In the genomic region with DNA sequence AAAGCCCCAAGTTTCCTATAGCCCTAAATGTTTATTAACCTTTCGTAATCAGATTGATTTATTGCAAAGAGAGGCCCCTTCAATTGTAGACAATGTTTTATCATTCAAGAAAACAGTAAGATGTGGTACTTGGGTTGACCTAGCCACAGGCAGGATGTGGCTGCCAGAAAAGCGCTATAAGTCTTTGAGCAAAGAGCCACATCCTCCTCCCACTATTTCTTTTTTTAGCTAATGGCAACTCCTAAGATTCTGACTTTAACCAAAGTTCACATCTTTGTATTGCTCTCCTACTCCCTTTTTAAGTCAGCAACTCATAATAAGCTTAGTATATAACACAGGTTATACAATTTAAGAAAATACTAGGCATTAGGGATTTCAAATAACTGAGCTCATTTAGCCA, we compare ENCODE assay signal across 9 cellular contexts.
DNase-seq lines count a peak whose midpoint lies in the region; ATAC-seq and TF ChIP-seq lines count a peak whose summit lies in the region.
"Had no signal": no experiment of that assay in that cellular context is flagged by ENCODE, and none has a peak within 500 bp of the region (broad histone marks: within the 10 kb centered on the region; RNA-seq: fewer than 3 reads in every experiment).

No MANE protein-coding gene starts in this region.

- ATAC-seq in HG03469 (IDR thresholded peaks at IDR 0.05; ENCODE audit: unreplicated experiment): peak; percentile 71
- ATAC-seq: A549 had no signal

- DNase-seq in SIG-M5 treated with dmso at 0.1 percent for 504 hours (lab: John Stamatoyannopoulos, UW; ENCODE audit: unreplicated experiment) (peak; percentile 41), SIG-M5 (lab: John Stamatoyannopoulos, UW) (no peak), NCI-H1417 (lab: John Stamatoyannopoulos, UW) (no peak), CD14-positive monocyte (ENCODE audit: low spot score) (no peak), AG08395 (ENCODE audit: low spot score) (no peak)
- DNase-seq in activated CD8-positive, alpha-beta memory T cell treated with anti-CD3 and anti-CD28 coated beads, Interleukin-2, amount 50 U/mL, for 48 hours: peak; percentile 68
- DNase-seq in stimulated activated CD4-positive, alpha-beta T cell treated with anti-CD3 and anti-CD28 coated beads, Interleukin-1b, Interleukin-23, amount 100 ng/mL, for 48 hours: peak; percentile 65

- H3K27ac Mint-ChIP-seq in CD14-positive monocyte: no peak overlapping the region

- no peak for TF ChIP-seq CTCF in CD14-positive monocyte (IDR thresholded peaks at IDR 0.05)

- H3K27me3 Mint-ChIP-seq in CD14-positive monocyte (ENCODE audit: low read depth in 3 of 3): peaks cover 0 to 4% (median 1%) of the 10 kb centered on the region in 3 donors

- intact Hi-C loops in CD14-positive monocyte (cut with micrococcal nuclease): no loop called here

- no peaks in the 10 kb centered on the region for H3K36me3 Mint-ChIP-seq in CD14-positive monocyte

- H3K9me3 Mint-ChIP-seq in CD14-positive monocyte: peaks cover 0 to 8% (median 1%) of the 10 kb centered on the region in 7 donors

- no peaks in the 10 kb centered on the region for H3K4me1 Mint-ChIP-seq in CD14-positive monocyte

- H3K4me3 Mint-ChIP-seq in CD14-positive monocyte: no peak overlapping the region

Comparison
In these comparisons a context has a peak if more than half of its experiments do, and no peak if none do; other contexts are left out.
1. DNase-seq: peak in SIG-M5 treated with dmso at 0.1 percent for 504 hours (single experiment), activated CD8-positive, alpha-beta memory T cell treated with anti-CD3 and anti-CD28 coated beads, Interleukin-2, amount 50 U/mL, for 48 hours (single experiment) and stimulated activated CD4-positive, alpha-beta T cell treated with anti-CD3 and anti-CD28 coated beads, Interleukin-1b, Interleukin-23, amount 100 ng/mL, for 48 hours (single experiment); none in SIG-M5 (single experiment), NCI-H1417 (0 of 3), CD14-positive monocyte (single experiment) and AG08395 (single experiment).